Comparison of ENCODE assay signal across 20 cellular contexts in the genomic region with DNA sequence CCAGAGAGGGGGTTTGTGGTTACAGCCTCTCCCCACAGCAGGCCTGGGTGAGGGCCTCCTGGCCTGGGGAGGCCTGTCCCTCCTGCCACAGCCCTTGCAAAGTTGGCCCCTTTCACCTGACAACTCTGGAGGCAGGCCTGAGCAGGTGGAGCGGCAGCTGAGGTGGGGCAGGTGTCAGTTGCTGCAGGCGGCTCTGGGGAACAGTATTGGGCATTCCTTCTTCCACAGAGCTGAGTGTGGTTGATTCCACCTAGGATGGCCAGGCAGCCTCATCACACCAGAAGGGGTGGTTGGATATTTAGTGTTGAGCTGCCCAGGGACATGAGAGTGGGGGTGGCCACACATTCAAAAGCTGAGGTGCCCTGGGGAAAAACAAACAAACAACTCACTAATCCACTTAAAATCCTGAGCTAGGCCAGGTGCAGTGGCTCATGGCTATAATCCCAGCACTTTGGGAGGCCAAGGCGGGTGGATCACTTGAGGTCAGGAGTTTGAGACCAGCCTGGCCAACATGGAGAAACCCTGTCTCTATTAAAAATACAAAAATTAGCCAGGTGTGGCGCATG. TPM values are rescaled to one million over a fixed set of nuclear protein-coding genes. Genes with fewer than 3 reads are reported as not detected.
DNase-seq lines count a peak whose midpoint lies in the region; ATAC-seq lines count a peak whose summit lies in the region.
"Had no signal": no experiment of that assay in that cellular context is flagged by ENCODE, and none has a peak within 500 bp of the region (broad histone marks: within the 10 kb centered on the region; RNA-seq: fewer than 3 reads in every experiment).

No MANE protein-coding gene starts in this region.

- peak; percentile 46 for ATAC-seq in left colon
- ATAC-seq: CD8-positive, alpha-beta T cell; stimulated activated naive B cell treated with anti-CD40 and anti-IgM and Interleukin-4, amounts not matched to agents 10 μg/mL and 1 μg/mL and 100 μg/mL, for 72 hours had no signal

- DNase-seq in DMS53 treated with DMSO at 0.1 percent for 48 hours (lab: John Stamatoyannopoulos, UW; ENCODE audit: unreplicated experiment) (peak; percentile 38), NCI-H1105 treated with DMSO at 0.1 percent for 48 hours (lab: John Stamatoyannopoulos, UW) (peak; percentile 36), NCI-H69 (lab: John Stamatoyannopoulos, UW) (peak; percentile 88), left colon (no peak), NOMO-1 treated with DMSO at 0.1 percent for 48 hours (lab: John Stamatoyannopoulos, UW; ENCODE audit: unreplicated experiment) (no peak)
- DNase-seq in stimulated activated naive CD4-positive, alpha-beta T cell treated with Interleukin-2 at 50 U/mL for 16 hours (lab: John Stamatoyannopoulos, UW) = no peak
- no peak for DNase-seq in stimulated activated CD4-positive, alpha-beta T cell treated with anti-CD3 and anti-CD28 coated beads, Interleukin-2, amount 100 ng/mL, for 24 hours
- DNase-seq: activated CD4-positive, alpha-beta T cell treated with anti-CD3 and anti-CD28 coated beads, Interleukin-2, amount 10 ng/mL, durations not matched to agents 7 days and 5 days; activated effector memory CD4-positive, alpha-beta T cell treated with Interleukin-2 at 50 U/mL for 16 hours; CD8-positive, alpha-beta T cell; KG1; MV-4-11; naive B cell; NCI-H446; SIG-M5; sigmoid colon; stimulated activated naive B cell treated with anti-CD40 and anti-IgM and Interleukin-4, amounts not matched to agents 10 μg/mL and 1 μg/mL and 100 μg/mL, for 72 hours; T-helper 1 cell had no signal

- intact Hi-C loops in left colon (cut with DNase I, micrococcal nuclease) = no loop called here

RNA-seq across cellular contexts. Expression of a gene that starts 31.1 kb away (rescaled TPM):
- 10 to 100 TPM; 18.3 to 25.1 TPM for total RNA-seq in left colon

RNA-seq across cellular contexts. Expression of a gene that starts 31.3 kb away (rescaled TPM):
- 100 to 1,000 TPM in 1 of 2 donors, 10 to 100 TPM in 1; 99.8 to 106 TPM for total RNA-seq in left colon

RNA-seq across cellular contexts. Expression of a gene that starts 35.3 kb away (rescaled TPM):
- under 1 TPM in 1 of 2 donors, not detected in 1; 0.11 TPM for total RNA-seq in left colon
- total RNA-seq: CD8-positive, alpha-beta T cell; lung microvascular endothelial cell; OCI-LY7; sigmoid colon had no signal

Comparison
In these comparisons a context has a peak if more than half of its experiments do, and no peak if none do; other contexts are left out.
1. DNase-seq: peak in DMS53 treated with DMSO at 0.1 percent for 48 hours (single experiment), NCI-H1105 treated with DMSO at 0.1 percent for 48 hours (single experiment) and NCI-H69 (single experiment); none in left colon (0 of 2), stimulated activated naive CD4-positive, alpha-beta T cell treated with Interleukin-2 at 50 U/mL for 16 hours (single experiment), stimulated activated CD4-positive, alpha-beta T cell treated with anti-CD3 and anti-CD28 coated beads, Interleukin-2, amount 100 ng/mL, for 24 hours (0 of 2) and NOMO-1 treated with DMSO at 0.1 percent for 48 hours (single experiment).